ENCODE assay signal across 8 cellular contexts in the genomic region with DNA sequence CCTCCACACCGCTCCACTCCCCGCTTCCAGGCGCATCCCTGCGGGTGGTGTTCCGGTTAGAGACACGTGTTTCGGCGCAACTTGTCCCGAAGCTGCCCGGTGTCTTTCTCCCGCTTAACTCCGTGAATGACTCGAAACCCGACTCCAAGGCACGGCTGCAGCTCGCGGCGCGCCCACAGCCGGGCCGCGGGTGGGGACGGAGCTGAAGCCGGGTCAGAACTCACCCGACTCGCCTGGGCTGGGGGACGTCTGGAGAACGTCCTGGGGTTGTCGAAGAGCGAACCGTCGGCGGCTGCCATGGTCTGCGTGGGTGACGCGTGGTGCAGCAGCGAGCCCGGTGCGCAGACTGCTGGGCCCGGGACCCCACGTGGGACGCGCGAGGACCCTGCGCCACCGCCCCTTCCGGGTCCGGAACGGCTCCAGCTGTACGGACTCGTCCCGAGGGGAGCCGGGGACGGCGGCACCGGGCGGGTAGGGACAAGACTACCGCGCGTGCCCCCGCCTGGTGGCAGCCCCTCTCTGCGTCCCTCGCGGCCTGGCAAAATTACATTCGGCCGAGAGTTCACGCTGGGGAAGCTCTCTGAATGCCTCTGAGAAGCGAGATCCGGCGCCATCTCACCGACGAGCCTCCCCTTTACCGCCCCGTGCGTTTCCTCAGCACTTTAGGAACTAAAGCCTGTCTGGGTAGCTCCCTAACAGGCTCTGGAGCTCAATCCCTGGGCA. TPM values are rescaled to one million over a fixed set of nuclear protein-coding genes. Genes with fewer than 3 reads are reported as not detected.
DNase-seq lines count a peak whose midpoint lies in the region; ATAC-seq and TF ChIP-seq lines count a peak whose summit lies in the region.

Gene DDX31 (minus strand): TSS at position 348 of the 723 bp plus-strand sequence. CDS start 49 bp downstream, at position 299.

- CTCF ChIA-PET in AG04450 (lab: Charles Lee), result interaction anchor here (1.0 to 2.0 kb wide), 3 partner anchors 11 to 18 kb away, joined by 3 to 9 read pairs (median 4); no protein-coding TSS in a partner anchor

- TF ChIP-seq CTCF in AG04450 (IDR thresholded peaks at IDR 0.05; ENCODE audit: low read depth, low read length) (no peak), colonic mucosa (IDR thresholded peaks at IDR 0.05) (no peak)

- peak within 1 kb of the TSS; percentile 89 to 97 for H3K9ac ChIP-seq in colonic mucosa (ENCODE audit: low read depth in 2 of 2, low read length in 2 of 2)

- no peaks in the 10 kb centered on the region for H3K4me1 ChIP-seq in colonic mucosa

- H3K36me3 ChIP-seq in colonic mucosa, result no peaks in the 10 kb centered on the region

- ATAC-seq in GM18867 (IDR thresholded peaks at IDR 0.05; ENCODE audit: unreplicated experiment), result peak; percentile 81
- ATAC-seq in HG03103 (IDR thresholded peaks at IDR 0.05; ENCODE audit: low read depth, unreplicated experiment), result peak; percentile 50

- H3K9me3 ChIP-seq in AG04450 (ENCODE audit: control insufficient read depth, insufficient read depth, low read length) (no peaks in the 10 kb centered on the region; the same call in 1 of the 2 replicates), colonic mucosa (no peaks in the 10 kb centered on the region)

- H3K36me3 Mint-ChIP-seq in activated CD4-positive, alpha-beta T cell treated with anti-CD3 and anti-CD28 coated beads, Interleukin-2, amount 10 ng/mL, durations not matched to agents 24 days and 14 days (ENCODE audit: low read depth), result peaks cover 20% of the 10 kb centered on the region

- H3K27me3 ChIP-seq in AG04450 (ENCODE audit: control insufficient read depth, insufficient read depth, low read length) (no peaks in the 10 kb centered on the region), colonic mucosa (no peaks in the 10 kb centered on the region)

- H3K27ac ChIP-seq in AG04450 (ENCODE audit: low read depth, low read length), result peak within 1 kb of the TSS; percentile 99
- H3K27ac ChIP-seq in colonic mucosa, result peak within 1 kb of the TSS; percentile 94

- intact Hi-C loops in activated CD4-positive, alpha-beta T cell treated with anti-CD3 and anti-CD28 coated beads, Interleukin-2, amount 10 ng/mL, durations not matched to agents 24 days and 14 days (cut with micrococcal nuclease), result loop anchor here (2.0 to 5.0 kb wide), 4 partner anchors 99 to 317 kb away; partner anchors contain the start of genes AK8, SETX, SPACA9 and TTF1
- intact Hi-C loops in colonic mucosa (cut with DNase I), result no loop called here

- H3K27ac Mint-ChIP-seq in activated CD4-positive, alpha-beta T cell treated with anti-CD3 and anti-CD28 coated beads, Interleukin-2, amount 10 ng/mL, durations not matched to agents 24 days and 14 days, result peak within 1 kb of the TSS; percentile 93

- DNase-seq in AG04450 (ENCODE audit: low read depth, low spot score), result peak; percentile 27
- peak; percentile 40 for DNase-seq in NCI-H446 treated with DMSO at 0.1 percent for 48 hours (lab: John Stamatoyannopoulos, UW)
- DNase-seq in activated CD4-positive, alpha-beta T cell treated with anti-CD3 and anti-CD28 coated beads, Interleukin-2, amount 10 ng/mL, durations not matched to agents 24 days and 14 days, result peak; percentile 96
- DNase-seq in colonic mucosa, result peak; percentile 83
- peak; percentile 92 for DNase-seq in left kidney (ENCODE audit: low read depth, low spot score)
- peak; percentile 76 to 84 for DNase-seq in stimulated activated CD4-positive, alpha-beta T cell treated with anti-CD3 and anti-CD28 coated beads, Interleukin-1b, Interleukin-23, amount 100 ng/mL, for 4 hours (ENCODE audit: low read depth in 2 of 2)

- H3K9me3 Mint-ChIP-seq in activated CD4-positive, alpha-beta T cell treated with anti-CD3 and anti-CD28 coated beads, Interleukin-2, amount 10 ng/mL, durations not matched to agents 24 days and 14 days, result no peaks in the 10 kb centered on the region

- POLR2A ChIA-PET in AG04450 (lab: Yijun Ruan, JAX), result interaction anchor here (0.6 to 1.8 kb wide), 14 partner anchors 11 to 361 kb away, joined by 3 to 11 read pairs (median 4); partner anchors contain the start of genes GTF3C5 and SPACA9

- H3K4me1 Mint-ChIP-seq in activated CD4-positive, alpha-beta T cell treated with anti-CD3 and anti-CD28 coated beads, Interleukin-2, amount 10 ng/mL, durations not matched to agents 24 days and 14 days, result peaks cover 39% of the 10 kb centered on the region

- no peaks in the 10 kb centered on the region for H3K27me3 Mint-ChIP-seq in activated CD4-positive, alpha-beta T cell treated with anti-CD3 and anti-CD28 coated beads, Interleukin-2, amount 10 ng/mL, durations not matched to agents 24 days and 14 days

- peak within 1 kb of the TSS; percentile 96 for H3K4me3 Mint-ChIP-seq in activated CD4-positive, alpha-beta T cell treated with anti-CD3 and anti-CD28 coated beads, Interleukin-2, amount 10 ng/mL, durations not matched to agents 24 days and 14 days

- H3K4me3 ChIP-seq in AG04450 (ENCODE audit: low read depth, low read length) (peak within 1 kb of the TSS; percentile 96), colonic mucosa (peak within 1 kb of the TSS; percentile 88)

RNA-seq across cellular contexts. Expression of gene DDX31, which starts in this region (rescaled TPM):
- 11.8 and 12.2 TPM in 2 replicates for polyA plus RNA-seq in AG04450 (2011; rRNA removed)
- 16.1 and 17.7 TPM in 2 replicates for polyA minus RNA-seq in AG04450 (2011; rRNA and poly(A)+ RNA removed)
- total RNA-seq in activated CD4-positive, alpha-beta T cell treated with anti-CD3 and anti-CD28 coated beads, Interleukin-2, amount 10 ng/mL, durations not matched to agents 24 days and 14 days, result 28.2 and 31.8 TPM in 2 replicates
- total RNA-seq in colonic mucosa, result 10 to 100 TPM in 1 of 2 donors, 1 to 10 TPM in 1; 6.8 to 11.6 TPM

Comparison
In these comparisons a context has a peak if more than half of its experiments do, and no peak if none do; other contexts are left out.
1. Peak in every context shown above with its lines: DNase-seq, ATAC-seq, H3K4me3 ChIP-seq and H3K27ac ChIP-seq.
2. DNase-seq: peak in every context shown above with its lines; median percentile 96 in activated CD4-positive, alpha-beta T cell treated with anti-CD3 and anti-CD28 coated beads, Interleukin-2, amount 10 ng/mL, durations not matched to agents 24 days and 14 days; 92 in left kidney; 83 in colonic mucosa; 80 in stimulated activated CD4-positive, alpha-beta T cell treated with anti-CD3 and anti-CD28 coated beads, Interleukin-1b, Interleukin-23, amount 100 ng/mL, for 4 hours; 40 in NCI-H446 treated with DMSO at 0.1 percent for 48 hours; 27 in AG04450.